In the genomic region with DNA sequence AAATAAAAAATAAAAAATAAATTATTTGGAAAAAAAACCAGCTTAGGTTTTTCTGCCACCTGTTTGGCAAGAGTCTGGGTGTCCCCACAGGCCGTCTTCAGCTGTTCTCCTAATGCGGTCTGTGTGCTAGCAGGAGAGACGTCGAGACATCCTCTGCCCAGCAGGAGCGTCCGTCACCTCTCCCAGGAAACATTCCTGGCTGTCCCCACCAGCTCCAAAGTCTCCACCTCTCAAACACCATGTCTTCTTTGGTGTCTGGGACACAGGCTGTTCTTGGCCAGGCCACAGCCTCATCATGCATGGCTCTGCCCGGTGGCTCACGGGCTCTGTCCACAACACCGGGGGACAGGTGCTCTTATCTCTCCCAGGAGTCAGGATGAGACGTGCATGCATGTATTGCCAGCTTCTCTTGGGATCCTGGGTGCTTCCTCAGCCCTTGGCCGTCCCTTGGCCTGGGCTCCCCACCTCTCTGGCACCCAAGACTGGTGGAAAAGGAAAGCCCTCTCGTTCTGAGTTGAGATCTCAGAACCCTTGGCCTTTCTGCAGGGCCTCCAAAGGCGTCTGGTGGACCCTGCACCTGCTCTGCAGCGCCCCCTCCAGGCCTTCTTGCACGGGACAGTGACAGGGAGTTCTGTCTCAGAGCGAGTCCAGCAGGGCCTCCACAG, we compare ENCODE assay signal across 8 cellular contexts.
DNase-seq lines count a peak whose midpoint lies in the region; ATAC-seq and TF ChIP-seq lines count a peak whose summit lies in the region.

No MANE protein-coding gene starts in this region.

- H3K4me1 Mint-ChIP-seq in progenitor cell of endocrine pancreas (ENCODE audit: low read depth) = peaks cover 33% of the 10 kb centered on the region

- no peaks in the 10 kb centered on the region for H3K27me3 Mint-ChIP-seq in progenitor cell of endocrine pancreas

- no peaks in the 10 kb centered on the region for H3K36me3 Mint-ChIP-seq in progenitor cell of endocrine pancreas (ENCODE audit: insufficient read depth)

- H3K27me3 ChIP-seq in AG04450 (ENCODE audit: control insufficient read depth, insufficient read depth, low read length) = peaks cover 45% of the 10 kb centered on the region

- peak overlapping the region; percentile 24 for H3K27ac Mint-ChIP-seq in progenitor cell of endocrine pancreas

- CTCF ChIA-PET in AG04450 (lab: Charles Lee) = interaction anchor here (0.6 kb wide), 1 partner anchor 80 kb away, joined by 3 read pairs; no protein-coding TSS in a partner anchor

- peaks cover 6% of the 10 kb centered on the region; the same call in 1 of the 2 replicates for H3K9me3 ChIP-seq in AG04450 (ENCODE audit: control insufficient read depth, insufficient read depth, low read length)

- ATAC-seq in HG02981 (IDR thresholded peaks at IDR 0.05; ENCODE audit: unreplicated experiment) (no peak), HG03342 (IDR thresholded peaks at IDR 0.05; ENCODE audit: unreplicated experiment) (no peak)

- H3K4me3 ChIP-seq in AG04450 (ENCODE audit: low read depth, low read length) = no peak overlapping the region

- no peak overlapping the region for H3K27ac ChIP-seq in AG04450 (ENCODE audit: low read depth, low read length)

- DNase-seq in AG04450 (ENCODE audit: low read depth, low spot score) = no peak
- DNase-seq in GM13977 (ENCODE audit: low spot score) = peak; percentile 66
- peak; percentile 59 for DNase-seq in SK-N-DZ (ENCODE audit: low spot score)
- DNase-seq in ecto neural progenitor cell (ENCODE audit: low spot score) = peak; percentile 96
- peak; percentile 60 for DNase-seq in progenitor cell of endocrine pancreas (ENCODE audit: low spot score, unreplicated experiment)
- no peak for DNase-seq in NCI-H510A treated with DMSO at 0.1 percent for 48 hours (lab: John Stamatoyannopoulos, UW)

- in situ Hi-C loops in GM13977 (cut with MboI; ENCODE audit: low pct_unique_long_range_greater_than_20kb, low sequenced_read_pairs, unreplicated experiment) = no loop called here

- H3K9me3 Mint-ChIP-seq in progenitor cell of endocrine pancreas (ENCODE audit: low read depth) = no peaks in the 10 kb centered on the region

- H3K4me3 Mint-ChIP-seq in progenitor cell of endocrine pancreas (ENCODE audit: low read depth) = no peak overlapping the region

- TF ChIP-seq CTCF in AG04450 (IDR thresholded peaks at IDR 0.05; ENCODE audit: low read depth, low read length) = peak; percentile 50
- TF ChIP-seq CTCF in GM13977 (IDR thresholded peaks at IDR 0.05; ENCODE audit: extremely low read depth, insufficient read depth, missing control alignments) = peak; percentile 51
- peak; percentile 69 for TF ChIP-seq CTCF in progenitor cell of endocrine pancreas (IDR thresholded peaks at IDR 0.05; ENCODE audit: unreplicated experiment)

- POLR2A ChIA-PET in AG04450 (lab: Yijun Ruan, JAX) = interaction anchor here (1.0 kb wide), 1 partner anchor 85 kb away, joined by 5 read pairs; a partner anchor contains a TSS

Comparison
In these comparisons a context has a peak if more than half of its experiments do, and no peak if none do; other contexts are left out.
1. DNase-seq: peak in GM13977 (single experiment), SK-N-DZ (single experiment), ecto neural progenitor cell (single experiment) and progenitor cell of endocrine pancreas (single experiment); none in AG04450 (single experiment) and NCI-H510A treated with DMSO at 0.1 percent for 48 hours (single experiment).
2. Peak in every context shown above with its lines, with median percentiles within 50 percentile points of each other: CTCF ChIP-seq.